ENCODE assay signal across 8 cellular contexts in the genomic region with DNA sequence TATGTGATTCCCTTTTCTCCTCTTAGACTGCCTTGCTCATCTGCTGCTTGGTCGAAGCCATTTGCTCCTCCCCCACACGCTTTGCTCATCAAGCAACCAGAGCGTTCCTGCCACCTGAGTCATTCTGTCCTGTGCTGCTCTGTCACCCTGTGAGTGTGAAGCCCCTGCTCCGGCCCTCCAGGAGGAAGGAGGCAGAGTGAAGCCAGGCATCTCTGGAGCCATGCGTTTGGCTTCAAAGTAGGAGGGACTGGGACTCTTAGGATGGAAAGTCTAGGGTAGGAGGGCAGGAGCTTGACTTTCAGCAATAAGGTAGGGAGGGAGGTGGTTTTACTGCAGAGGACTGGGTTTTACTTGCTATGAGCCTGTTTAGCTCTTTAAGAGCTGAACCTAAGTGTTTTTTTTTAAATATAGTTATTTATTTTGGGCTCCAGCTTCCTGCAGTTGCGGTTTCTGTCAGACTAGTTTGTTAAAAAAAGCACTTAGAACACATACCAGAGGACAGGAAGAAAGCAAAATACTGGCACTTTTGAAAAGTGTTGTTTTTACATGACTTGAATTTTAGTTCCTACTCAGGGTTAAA.
DNase-seq lines count a peak whose midpoint lies in the region; ATAC-seq and TF ChIP-seq lines count a peak whose summit lies in the region.

No MANE protein-coding gene starts in this region.

- peak; percentile 59 for DNase-seq in 8988T
- DNase-seq in SIG-M5 treated with dmso at 0.1 percent for 504 hours (lab: John Stamatoyannopoulos, UW; ENCODE audit: unreplicated experiment) = peak; percentile 84
- peak; percentile 82 for DNase-seq in activated naive CD4-positive, alpha-beta T cell treated with anti-CD3 and anti-CD28 coated beads, Interleukin-2, amount 50 U/mL, for 16 hours
- DNase-seq in iPS DF 6.9 (ENCODE audit: low read depth, low spot score) = peak; percentile 43
- DNase-seq in stimulated activated CD4-positive, alpha-beta T cell treated with anti-CD3 and anti-CD28 coated beads, Interleukin-1b, Interleukin-23, amount 100 ng/mL, for 1 hour (ENCODE audit: low read depth in 2 of 2) = peak; percentile 41 to 46
- no peak for DNase-seq in NCI-H345 treated with DMSO at 0.1 percent for 48 hours (lab: John Stamatoyannopoulos, UW; ENCODE audit: unreplicated experiment)

- no peaks in the 10 kb centered on the region for H3K9me3 ChIP-seq in iPS DF 6.9 (ENCODE audit: control insufficient read depth, insufficient read depth, low read length)

- H3K27ac ChIP-seq in iPS DF 6.9 (ENCODE audit: low read length) = no peak overlapping the region

- no peaks in the 10 kb centered on the region for H3K36me3 ChIP-seq in iPS DF 6.9 (ENCODE audit: control insufficient read depth, insufficient read depth, low read length)

- in situ Hi-C loops in GM18951 (cut with MboI; ENCODE audit: low sequenced_read_pairs, unreplicated experiment) = no loop called here

- no peaks in the 10 kb centered on the region for H3K27me3 ChIP-seq in iPS DF 6.9 (ENCODE audit: control insufficient read depth, insufficient read depth, low read length)

- no peak overlapping the region for H3K4me3 ChIP-seq in iPS DF 6.9 (ENCODE audit: low read length)

- ATAC-seq in HG03135 (IDR thresholded peaks at IDR 0.05; ENCODE audit: unreplicated experiment) = peak; percentile 89

- TF ChIP-seq POLR2A in GM18951 (IDR thresholded peaks at IDR 0.05; ENCODE audit: extremely low read depth, insufficient read depth, insufficient read length) = peak; percentile 22

- no CpG with 5 or more reads among the region's 6 CpGs for WGBS in iPS DF 6.9 (ENCODE audit: insufficient coverage, insufficient read length)

- peaks cover 6% of the 10 kb centered on the region for H3K4me1 ChIP-seq in iPS DF 6.9 (ENCODE audit: control insufficient read depth, insufficient read depth, low read length)
